8 cellular contexts compared by ENCODE assay signal in genomic region chr18:44507729-44508325, GRCh38.
DNase-seq lines count a peak whose midpoint lies in the region; ATAC-seq lines count a peak whose summit lies in the region.

No MANE protein-coding gene starts in this region.

- DNase-seq in GF-D8 (lab: John Stamatoyannopoulos, UW): peak; percentile 55
- DNase-seq in SIG-M5 treated with dmso at 0.1 percent for 504 hours (lab: John Stamatoyannopoulos, UW; ENCODE audit: unreplicated experiment): peak; percentile 75
- no peak for DNase-seq in left lobe of liver (ENCODE audit: low spot score)
- DNase-seq in AML-193 (lab: John Stamatoyannopoulos, UW): no peak
- no peak for DNase-seq in NCI-H510A treated with DMSO at 0.1 percent for 48 hours (lab: John Stamatoyannopoulos, UW)
- no peak for DNase-seq in SHP77 (lab: John Stamatoyannopoulos, UW)
- no peak for DNase-seq in GM19238 (ENCODE audit: insufficient read length, low spot score)

- ATAC-seq in HG02588 (IDR thresholded peaks at IDR 0.05; ENCODE audit: unreplicated experiment) (peak; percentile 70), left lobe of liver (peak; percentile 51)

Comparison
In these comparisons a context has a peak if more than half of its experiments do, and no peak if none do; other contexts are left out.
1. DNase-seq: peak in GF-D8 (single experiment) and SIG-M5 treated with dmso at 0.1 percent for 504 hours (single experiment); none in left lobe of liver (single experiment), AML-193 (0 of 2), NCI-H510A treated with DMSO at 0.1 percent for 48 hours (single experiment), SHP77 (0 of 2) and GM19238 (single experiment).